ENCODE assay signal across 19 cellular contexts in the genomic region with DNA sequence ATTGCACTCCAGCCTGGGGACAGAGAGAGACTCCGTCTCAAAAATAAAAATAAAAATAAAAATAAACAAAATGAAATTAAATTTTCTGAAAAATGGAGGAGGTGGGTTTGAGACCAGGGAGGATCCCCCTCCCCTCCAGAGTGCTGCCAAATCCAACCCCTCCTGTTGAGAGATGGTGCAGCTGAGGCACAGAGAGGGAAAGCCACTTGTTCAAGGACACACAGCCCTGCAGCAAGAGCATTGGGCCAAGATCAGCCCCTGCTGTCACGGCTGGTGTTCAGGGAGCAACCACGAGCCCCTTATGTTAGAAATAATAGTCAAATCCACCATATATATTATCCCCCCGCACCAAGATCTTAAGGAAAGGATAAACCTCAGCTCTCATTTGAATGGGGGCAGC. TPM values are rescaled to one million over a fixed set of nuclear protein-coding genes. Genes with fewer than 3 reads are reported as not detected.
"Had no signal": no experiment of that assay in that cellular context is flagged by ENCODE, and none has a peak within 500 bp of the region (broad histone marks: within the 10 kb centered on the region; RNA-seq: fewer than 3 reads in every experiment).

No MANE protein-coding gene starts in this region.

- H3K27ac Mint-ChIP-seq: activated naive CD4-positive, alpha-beta T cell treated with anti-CD3 and anti-CD28 coated beads, Interleukin-2, amount 50 U/mL, for 24 hours; immature natural killer cell; natural killer cell; WTC11 had no signal

- H3K36me3 Mint-ChIP-seq: activated naive CD4-positive, alpha-beta T cell treated with anti-CD3 and anti-CD28 coated beads, Interleukin-2, amount 50 U/mL, for 24 hours; immature natural killer cell; natural killer cell; WTC11 had no signal

- H3K4me1 Mint-ChIP-seq: activated naive CD4-positive, alpha-beta T cell treated with anti-CD3 and anti-CD28 coated beads, Interleukin-2, amount 50 U/mL, for 24 hours; immature natural killer cell; natural killer cell had no signal

- H3K9me3 ChIP-seq: gastroesophageal sphincter, neutrophil, pancreas, stomach, testis, upper lobe of right lung had no signal

- DNase-seq: activated CD4-positive, alpha-beta memory T cell treated with anti-CD3 and anti-CD28 coated beads, Interleukin-2, amount 10 ng/mL, durations not matched to agents 7 days and 5 days; activated effector memory CD4-positive, alpha-beta T cell treated with Interleukin-2 at 50 U/mL for 16 hours; activated T-cell treated with anti-CD3 and anti-CD28 coated beads, Interleukin-2, amount 50 U/mL, for 24 hours; effector CD4-positive, alpha-beta T cell; immature natural killer cell; mesendoderm; natural killer cell; stomach; testis; upper lobe of right lung had no signal

- H3K4me3 ChIP-seq: gastroesophageal sphincter, pancreas, skin epidermis, stomach, testis, upper lobe of right lung had no signal

- H3K4me3 Mint-ChIP-seq: activated CD4-positive, alpha-beta memory T cell treated with anti-CD3 and anti-CD28 coated beads, Interleukin-2, amount 10 ng/mL, durations not matched to agents 7 days and 5 days; activated CD4-positive, alpha-beta T cell treated with anti-CD3 and anti-CD28 coated beads for 36 hours; activated naive CD4-positive, alpha-beta T cell treated with anti-CD3 and anti-CD28 coated beads, Interleukin-2, amount 50 U/mL, for 24 hours; activated T-cell treated with anti-CD3 and anti-CD28 coated beads, Interleukin-2, amount 50 U/mL, for 24 hours; immature natural killer cell; natural killer cell; WTC11 had no signal

- H3K27me3 ChIP-seq: pancreas, testis, upper lobe of right lung had no signal

- H3K9me3 Mint-ChIP-seq: activated naive CD4-positive, alpha-beta T cell treated with anti-CD3 and anti-CD28 coated beads, Interleukin-2, amount 50 U/mL, for 24 hours; activated T-cell treated with anti-CD3 and anti-CD28 coated beads, Interleukin-2, amount 50 U/mL, for 24 hours; immature natural killer cell; natural killer cell had no signal

- ATAC-seq: activated CD4-positive, alpha-beta T cell treated with anti-CD3 and anti-CD28 coated beads for 36 hours; gastroesophageal sphincter; natural killer cell; pancreas; upper lobe of right lung; WTC11 had no signal

- H3K27ac ChIP-seq: gastroesophageal sphincter, neutrophil, pancreas, skin epidermis, stomach, testis, upper lobe of right lung had no signal

- H3K27me3 Mint-ChIP-seq: activated CD4-positive, alpha-beta memory T cell treated with anti-CD3 and anti-CD28 coated beads, Interleukin-2, amount 10 ng/mL, durations not matched to agents 7 days and 5 days had no signal

- H3K36me3 ChIP-seq: gastroesophageal sphincter, neutrophil, pancreas, stomach, upper lobe of right lung had no signal

- H3K4me1 ChIP-seq: gastroesophageal sphincter, pancreas, testis, upper lobe of right lung had no signal

RNA-seq across cellular contexts. Expression of a gene that starts 2.7 kb away (rescaled TPM):
- total RNA-seq: bronchial epithelial cell, SK-MEL-5 had no signal
- polyA plus RNA-seq: immature natural killer cell had no signal
